32 cellular contexts compared by ENCODE assay signal in genomic region chr12:101485015-101485414, GRCh38. TPM values are rescaled to one million over a fixed set of nuclear protein-coding genes. Genes with fewer than 3 reads are reported as not detected.
DNase-seq lines count a peak whose midpoint lies in the region; ATAC-seq and TF ChIP-seq lines count a peak whose summit lies in the region.
"Had no signal": no experiment of that assay in that cellular context is flagged by ENCODE, and none has a peak within 500 bp of the region (broad histone marks: within the 10 kb centered on the region; RNA-seq: fewer than 3 reads in every experiment).

No MANE protein-coding gene starts in this region.

- H2BK120ac ChIP-seq in mesendoderm (ENCODE audit: low read depth, low read length) = no peak overlapping the region

- no peaks in the 10 kb centered on the region for H3K36me3 ChIP-seq in adipocyte (ENCODE audit: control insufficient read depth, insufficient read depth, low read length, severe bottlenecking)
- H3K36me3 ChIP-seq in CD8-positive, alpha-beta T cell (ENCODE audit: insufficient read depth, low read length) = no peaks in the 10 kb centered on the region
- no peaks in the 10 kb centered on the region for H3K36me3 ChIP-seq in WERI-Rb-1
- H3K36me3 ChIP-seq in mesendoderm (ENCODE audit: control insufficient read depth, insufficient read depth, low read length) = no peaks in the 10 kb centered on the region
- H3K36me3 ChIP-seq: breast epithelium, left lung, neutrophil, Peyer's patch, right lobe of liver, stomach, tibial artery had no signal

- no peak overlapping the region for H4K5ac ChIP-seq in mesendoderm (ENCODE audit: low read length)

- H3K79me1 ChIP-seq in mesendoderm (ENCODE audit: low read length) = no peaks in the 10 kb centered on the region

- H3K9me3 Mint-ChIP-seq in CD8-positive, alpha-beta T cell = no peaks in the 10 kb centered on the region
- H3K9me3 Mint-ChIP-seq: activated CD4-positive, alpha-beta T cell treated with anti-CD3 and anti-CD28 coated beads, Interleukin-2, amount 10 ng/mL, durations not matched to agents 24 days and 14 days; activated naive CD4-positive, alpha-beta T cell treated with anti-CD3 and anti-CD28 coated beads, Interleukin-2, amount 50 U/mL, for 72 hours; naive thymus-derived CD4-positive, alpha-beta T cell had no signal

- H3K23ac ChIP-seq in mesendoderm (ENCODE audit: low read length) = no peak overlapping the region

- H3K27ac ChIP-seq in CD8-positive, alpha-beta T cell (ENCODE audit: low read depth, low read length) = no peak overlapping the region
- H3K27ac ChIP-seq in WERI-Rb-1 (no peak overlapping the region), mesendoderm (ENCODE audit: low read depth, low read length) (no peak overlapping the region)
- H3K27ac ChIP-seq: breast epithelium, neutrophil, Peyer's patch, right lobe of liver, tibial artery had no signal

- no peak overlapping the region for H3K9ac ChIP-seq in adipocyte (ENCODE audit: low read length)
- H3K9ac ChIP-seq in mesendoderm (ENCODE audit: low read length) = no peak overlapping the region

- H3K4me3 ChIP-seq in AG04449 (ENCODE audit: low read depth, low read length) (no peak overlapping the region), adipocyte (ENCODE audit: low read length) (no peak overlapping the region), WERI-Rb-1 (ENCODE audit: low read depth, low read length) (no peak overlapping the region), mesendoderm (ENCODE audit: low read length) (no peak overlapping the region)
- H3K4me3 ChIP-seq in CD8-positive, alpha-beta T cell (ENCODE audit: low read depth, low read length) = no peak overlapping the region
- H3K4me3 ChIP-seq: breast epithelium, left lung, Peyer's patch, right lobe of liver, stomach, tibial artery had no signal

- POLR2A ChIA-PET in AG04449 (lab: Yijun Ruan, JAX) = no interaction called here
- POLR2A ChIA-PET in CD8-positive, alpha-beta T cell (lab: Charles Lee) = no interaction called here

- H3K56ac ChIP-seq in mesendoderm (ENCODE audit: low read length) = no peak overlapping the region

- H3K4me3 Mint-ChIP-seq in CD8-positive, alpha-beta T cell = no peak overlapping the region
- H3K4me3 Mint-ChIP-seq: activated CD4-positive, alpha-beta T cell treated with anti-CD3 and anti-CD28 coated beads, Interleukin-2, amount 10 ng/mL, durations not matched to agents 24 days and 14 days; naive thymus-derived CD4-positive, alpha-beta T cell had no signal

- no peak overlapping the region for H3K4me2 ChIP-seq in mesendoderm (ENCODE audit: low read length)

- CTCF ChIA-PET in AG04449 (lab: Yijun Ruan, JAX) = no interaction called here
- CTCF ChIA-PET in CD8-positive, alpha-beta T cell (lab: Charles Lee) = no interaction called here

- H3K27me3 Mint-ChIP-seq in CD8-positive, alpha-beta T cell (ENCODE audit: low read depth) = peaks cover 4% of the 10 kb centered on the region
- H3K27me3 Mint-ChIP-seq: activated CD4-positive, alpha-beta T cell treated with anti-CD3 and anti-CD28 coated beads, Interleukin-2, amount 10 ng/mL, durations not matched to agents 24 days and 14 days had no signal

- ATAC-seq in CD8-positive, alpha-beta T cell = no peak
- ATAC-seq: activated naive CD4-positive, alpha-beta T cell treated with anti-CD3 and anti-CD28 coated beads, Interleukin-2, amount 50 U/mL, for 72 hours; left lung; naive thymus-derived CD4-positive, alpha-beta T cell; right lobe of liver had no signal

- no peak overlapping the region for H2BK15ac ChIP-seq in mesendoderm (replicated peaks; ENCODE audit: low read depth)

- DNase-seq in AG04449 (ENCODE audit: low read depth, low spot score) (peak; percentile 7), EH (ENCODE audit: low read depth) (peak; percentile 4), adipocyte (ENCODE audit: low read depth) (peak; percentile 34), middle frontal gyrus (ENCODE audit: extremely low spot score, low spot score) (peak; percentile 36), WERI-Rb-1 (no peak), mesendoderm (no peak)
- no peak for DNase-seq in CD8-positive, alpha-beta T cell
- DNase-seq: activated CD4-positive, alpha-beta T cell treated with anti-CD3 and anti-CD28 coated beads, Interleukin-2, amount 10 ng/mL, durations not matched to agents 24 days and 14 days; activated effector memory CD4-positive, alpha-beta T cell treated with Interleukin-2 at 50 U/mL for 16 hours; Calu3; DND-41; KG1; left lung; naive thymus-derived CD4-positive, alpha-beta T cell; NCI-H1417; NCI-H2029; NCI-H2227 treated with DMSO at 0.1 percent for 48 hours; NCI-H69; Peyer's patch; right lobe of liver; SIG-M5; stimulated activated CD4-positive, alpha-beta T cell treated with anti-CD3 and anti-CD28 coated beads, Interleukin-12 subunit alpha, Interleukin-12 subunit beta, amount 100 ng/mL, for 4 hours; stimulated activated CD4-positive, alpha-beta T cell treated with anti-CD3 and anti-CD28 coated beads, Interleukin-2, amount 100 ng/mL, for 48 hours; stomach; T-helper 9 cell; tibial artery had no signal

- intact Hi-C loops in CD8-positive, alpha-beta T cell (cut with DNase I, micrococcal nuclease) = no loop called here

- no peak overlapping the region for H2AK5ac ChIP-seq in mesendoderm (ENCODE audit: low read length)

- no peak overlapping the region for H3K4ac ChIP-seq in mesendoderm (ENCODE audit: low read depth, low read length)

- H3K27ac Mint-ChIP-seq in CD8-positive, alpha-beta T cell = no peak overlapping the region
- H3K27ac Mint-ChIP-seq: activated CD4-positive, alpha-beta T cell treated with anti-CD3 and anti-CD28 coated beads, Interleukin-2, amount 10 ng/mL, durations not matched to agents 24 days and 14 days; activated naive CD4-positive, alpha-beta T cell treated with anti-CD3 and anti-CD28 coated beads, Interleukin-2, amount 50 U/mL, for 72 hours; naive thymus-derived CD4-positive, alpha-beta T cell had no signal

- no peak overlapping the region for H2BK5ac ChIP-seq in mesendoderm (ENCODE audit: low read length)

- H3K4me1 ChIP-seq in adipocyte (ENCODE audit: control insufficient read depth, insufficient read depth, low read length) (peaks cover 11% of the 10 kb centered on the region), mesendoderm (ENCODE audit: control insufficient read depth, low read depth, low read length) (no peaks in the 10 kb centered on the region)
- H3K4me1 ChIP-seq in CD8-positive, alpha-beta T cell (ENCODE audit: insufficient read depth, low read length) = no peaks in the 10 kb centered on the region
- H3K4me1 ChIP-seq: breast epithelium, left lung, Peyer's patch, right lobe of liver, stomach, tibial artery had no signal

- H4K8ac ChIP-seq in mesendoderm (ENCODE audit: low read depth, low read length) = no peak overlapping the region

- H3K4me1 Mint-ChIP-seq in CD8-positive, alpha-beta T cell (ENCODE audit: low read depth) = no peaks in the 10 kb centered on the region
- H3K4me1 Mint-ChIP-seq: activated CD4-positive, alpha-beta T cell treated with anti-CD3 and anti-CD28 coated beads, Interleukin-2, amount 10 ng/mL, durations not matched to agents 24 days and 14 days; naive thymus-derived CD4-positive, alpha-beta T cell had no signal

- H3K9me3 ChIP-seq in adipocyte (ENCODE audit: control insufficient read depth, low read length) (no peaks in the 10 kb centered on the region), WERI-Rb-1 (ENCODE audit: severe bottlenecking) (no peaks in the 10 kb centered on the region)
- no peaks in the 10 kb centered on the region for H3K9me3 ChIP-seq in CD8-positive, alpha-beta T cell (ENCODE audit: low read length)
- H3K9me3 ChIP-seq: breast epithelium, left lung, neutrophil, Peyer's patch, right lobe of liver, stomach, tibial artery had no signal

- no peak overlapping the region for H3K18ac ChIP-seq in mesendoderm (ENCODE audit: low read length)

- no peaks in the 10 kb centered on the region for H3K36me3 Mint-ChIP-seq in CD8-positive, alpha-beta T cell
- H3K36me3 Mint-ChIP-seq: activated naive CD4-positive, alpha-beta T cell treated with anti-CD3 and anti-CD28 coated beads, Interleukin-2, amount 50 U/mL, for 72 hours; naive thymus-derived CD4-positive, alpha-beta T cell had no signal

- TF ChIP-seq CTCF in AG04449 (IDR thresholded peaks at IDR 0.05; ENCODE audit: insufficient read depth, low read length, missing control alignments) (no peak), WERI-Rb-1 (IDR thresholded peaks at IDR 0.05; ENCODE audit: low read depth, low read length) (no peak)
- TF ChIP-seq CTCF in CD8-positive, alpha-beta T cell (IDR thresholded peaks at IDR 0.05) = no peak

- H3K79me2 ChIP-seq in mesendoderm (ENCODE audit: control insufficient read depth, insufficient read depth, low read length) = no peaks in the 10 kb centered on the region

- H3K27me3 ChIP-seq in adipocyte (replicated peaks; ENCODE audit: control insufficient read depth, insufficient read depth, low read length) (peaks cover 14% of the 10 kb centered on the region), WERI-Rb-1 (ENCODE audit: insufficient read depth, low read depth, severe bottlenecking) (no peaks in the 10 kb centered on the region), mesendoderm (ENCODE audit: insufficient read depth, low read length, poor library complexity) (no peaks in the 10 kb centered on the region)
- H3K27me3 ChIP-seq in CD8-positive, alpha-beta T cell (ENCODE audit: insufficient read depth, low read length) = no peaks in the 10 kb centered on the region
- H3K27me3 ChIP-seq: breast epithelium, left lung, neutrophil, Peyer's patch, right lobe of liver, stomach, tibial artery had no signal

RNA-seq across cellular contexts. Expression of gene SPIC, which starts 9.9 kb away (rescaled TPM):
- total RNA-seq in CD8-positive, alpha-beta T cell = not detected
- not detected for polyA plus RNA-seq in mesendoderm (2013, experiment 1 of 2)
- not detected for polyA plus RNA-seq in mesendoderm (2013, experiment 2 of 2)
- total RNA-seq: activated CD4-positive, alpha-beta T cell treated with anti-CD3 and anti-CD28 coated beads, Interleukin-2, amount 10 ng/mL, durations not matched to agents 24 days and 14 days; activated CD8-positive, alpha-beta memory T cell treated with anti-CD3 and anti-CD28 coated beads for 36 hours; activated naive CD4-positive, alpha-beta T cell treated with anti-CD3 and anti-CD28 coated beads, Interleukin-2, amount 50 U/mL, for 72 hours; breast epithelium; Calu3; endothelial cell of umbilical vein; naive thymus-derived CD4-positive, alpha-beta T cell; Peyer's patch; posterior vena cava had no signal
- polyA plus RNA-seq: endothelial cell of umbilical vein; naive thymus-derived CD4-positive, alpha-beta T cell had no signal

Comparison
In these comparisons a context has a peak if more than half of its experiments do, and no peak if none do; other contexts are left out.
1. DNase-seq: peak in AG04449 (single experiment), EH (single experiment), adipocyte (single experiment) and middle frontal gyrus (single experiment); none in CD8-positive, alpha-beta T cell (0 of 7), WERI-Rb-1 (single experiment) and mesendoderm (single experiment).